Comparison of ENCODE assay signal across 30 cellular contexts in the genomic region with DNA sequence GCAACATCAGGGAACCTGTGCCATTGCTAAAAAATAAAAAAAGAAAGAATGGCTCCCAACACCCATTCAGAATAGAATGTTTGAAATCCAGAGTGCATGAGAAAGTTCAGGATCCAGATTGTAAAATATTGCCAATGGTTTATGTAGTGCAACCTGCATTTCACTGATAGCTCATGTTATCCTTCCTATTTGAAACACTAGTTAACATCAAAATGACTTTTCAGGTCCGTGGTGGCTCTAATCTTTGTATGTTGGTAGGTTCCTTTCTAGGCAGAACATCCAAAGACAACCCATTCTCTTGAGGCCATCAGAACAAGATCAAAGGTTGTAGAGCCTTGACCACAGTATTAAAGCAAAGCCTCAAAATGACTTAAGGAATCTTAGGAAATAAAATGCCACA. TPM values are rescaled to one million over a fixed set of nuclear protein-coding genes. Genes with fewer than 3 reads are reported as not detected.
DNase-seq lines count a peak whose midpoint lies in the region; ATAC-seq and TF ChIP-seq lines count a peak whose summit lies in the region.
"Had no signal": no experiment of that assay in that cellular context is flagged by ENCODE, and none has a peak within 500 bp of the region (broad histone marks: within the 10 kb centered on the region; RNA-seq: fewer than 3 reads in every experiment).

No MANE protein-coding gene starts in this region.

- H3K27ac ChIP-seq in CD4-positive, alpha-beta memory T cell (ENCODE audit: low read depth, low read length), result no peak overlapping the region
- H3K27ac ChIP-seq in smooth muscle cell (ENCODE audit: low read depth), result no peak overlapping the region
- H3K27ac ChIP-seq: adrenal gland, C4-2B, gastroesophageal sphincter, ovary, PC-9, uterus had no signal

- CTCF ChIA-PET in CD4-positive, alpha-beta memory T cell (lab: Charles Lee; ENCODE audit: partially characterized antibody), result no interaction called here
- CTCF ChIA-PET in activated CD8-positive, alpha-beta memory T cell treated with anti-CD3 and anti-CD28 coated beads, Interleukin-2, amount 10 ng/mL, durations not matched to agents 7 days and 5 days (lab: Charles Lee), result no interaction called here

- H3K4me2 ChIP-seq in Loucy (ENCODE audit: low read depth, low read length, poor library complexity, severe bottlenecking), result peak overlapping the region; percentile 87
- peak overlapping the region; percentile 17 for H3K4me2 ChIP-seq in smooth muscle cell
- H3K4me2 ChIP-seq: PC-9, SK-N-SH had no signal

- DNase-seq in CD4-positive, alpha-beta memory T cell, result no peak
- DNase-seq in central memory CD8-positive, alpha-beta T cell (ENCODE audit: low spot score in 2 of 2), result no peak
- DNase-seq in smooth muscle cell (lab: John Stamatoyannopoulos, UW; ENCODE audit: unreplicated experiment) (no peak), posterior vena cava (ENCODE audit: low spot score) (no peak), amygdala (lab: John Stamatoyannopoulos, UW) (no peak)
- DNase-seq in activated CD8-positive, alpha-beta memory T cell treated with anti-CD3 and anti-CD28 coated beads, Interleukin-2, amount 10 ng/mL, durations not matched to agents 7 days and 5 days, result no peak
- DNase-seq: activated CD4-positive, alpha-beta memory T cell treated with anti-CD3 and anti-CD28 coated beads for 36 hours; activated CD4-positive, alpha-beta T cell treated with anti-CD3 and anti-CD28 coated beads for 1 hour; activated CD8-positive, alpha-beta memory T cell treated with anti-CD3 and anti-CD28 coated beads, Interleukin-2, amount 50 U/mL, for 4 hours; adrenal gland; hippocampal formation; left colon; mammary epithelial cell; MG63; NCI-H1417; NCI-H2029; NCI-H510A treated with DMSO at 0.1 percent for 48 hours; ovary; PC-9; SK-N-SH; stimulated activated CD4-positive, alpha-beta T cell treated with anti-CD3 and anti-CD28 coated beads, Interleukin-2, amount 100 ng/mL, for 24 hours; uterus had no signal

- peaks cover 87% of the 10 kb centered on the region for H3K4me1 ChIP-seq in CD4-positive, alpha-beta memory T cell (ENCODE audit: insufficient read depth, low read length)
- peaks cover 72% of the 10 kb centered on the region for H3K4me1 ChIP-seq in Loucy (ENCODE audit: insufficient read depth, low read length, poor library complexity, severe bottlenecking)
- peaks cover 5% of the 10 kb centered on the region for H3K4me1 ChIP-seq in smooth muscle cell (ENCODE audit: low read depth)
- H3K4me1 ChIP-seq: gastroesophageal sphincter, uterus had no signal

- H2AFZ ChIP-seq in Loucy (ENCODE audit: low read length) (no peak overlapping the region), smooth muscle cell (ENCODE audit: low read depth) (no peak overlapping the region)
- H2AFZ ChIP-seq: PC-9 had no signal

- H3K27ac Mint-ChIP-seq in CD4-positive, alpha-beta memory T cell, result peak overlapping the region in 1 of 7 donors; percentile 24
- peak overlapping the region; percentile 30 for H3K27ac Mint-ChIP-seq in central memory CD8-positive, alpha-beta T cell (ENCODE audit: low read depth)
- H3K27ac Mint-ChIP-seq in activated CD8-positive, alpha-beta memory T cell treated with anti-CD3 and anti-CD28 coated beads, Interleukin-2, amount 10 ng/mL, durations not matched to agents 7 days and 5 days, result no peak overlapping the region
- H3K27ac Mint-ChIP-seq: activated CD4-positive, alpha-beta memory T cell treated with anti-CD3 and anti-CD28 coated beads for 36 hours; brain; T-helper 1 cell treated with Interleukin-12 subunit alpha and Interleukin-12 subunit beta and Interleukin-4 antibody, amounts not matched to agents 30 μg/mL and 1 μg/mL, for 36 hours had no signal

- H3K27me3 ChIP-seq in CD4-positive, alpha-beta memory T cell (ENCODE audit: insufficient read depth, low read length), result no peaks in the 10 kb centered on the region
- H3K27me3 ChIP-seq in Loucy (ENCODE audit: insufficient read depth, low read length, poor library complexity, severe bottlenecking), result no peaks in the 10 kb centered on the region
- no peaks in the 10 kb centered on the region for H3K27me3 ChIP-seq in smooth muscle cell (ENCODE audit: low read depth)
- H3K27me3 ChIP-seq: adrenal gland, gastroesophageal sphincter, MG63, ovary, uterus had no signal

- H3K36me3 ChIP-seq in CD4-positive, alpha-beta memory T cell (ENCODE audit: insufficient read depth, low read length), result no peaks in the 10 kb centered on the region
- H3K36me3 ChIP-seq in Loucy (ENCODE audit: insufficient read depth, low read length), result no peaks in the 10 kb centered on the region
- no peaks in the 10 kb centered on the region for H3K36me3 ChIP-seq in smooth muscle cell (ENCODE audit: low read depth)
- H3K36me3 ChIP-seq: adrenal gland, gastroesophageal sphincter, MG63, ovary, uterus had no signal

- H3K36me3 Mint-ChIP-seq in CD4-positive, alpha-beta memory T cell, result peaks cover 16 to 24% of the 10 kb centered on the region in 2 donors
- H3K36me3 Mint-ChIP-seq in central memory CD8-positive, alpha-beta T cell (ENCODE audit: insufficient read depth), result peaks cover 7% of the 10 kb centered on the region
- H3K36me3 Mint-ChIP-seq in activated CD8-positive, alpha-beta memory T cell treated with anti-CD3 and anti-CD28 coated beads, Interleukin-2, amount 10 ng/mL, durations not matched to agents 7 days and 5 days, result peaks cover 15% of the 10 kb centered on the region
- H3K36me3 Mint-ChIP-seq: activated CD4-positive, alpha-beta memory T cell treated with anti-CD3 and anti-CD28 coated beads for 36 hours had no signal

- H3K4me3 ChIP-seq in CD4-positive, alpha-beta memory T cell (ENCODE audit: low read length in 2 of 2), result no peak overlapping the region
- peak overlapping the region; percentile 68 for H3K4me3 ChIP-seq in Loucy (ENCODE audit: low read length, poor library complexity, severe bottlenecking)
- H3K4me3 ChIP-seq in smooth muscle cell, result no peak overlapping the region
- H3K4me3 ChIP-seq: adrenal gland, gastroesophageal sphincter, MG63, ovary, PC-9, uterus had no signal

- intact Hi-C loops in CD4-positive, alpha-beta memory T cell (cut with micrococcal nuclease), result loop anchor here (5.0 kb wide), 2 partner anchors 33 to 48 kb away; no protein-coding TSS in a partner anchor
- intact Hi-C loops in posterior vena cava (cut with DNase I), result no loop called here

- peaks cover 0 to 3% (median 0%) of the 10 kb centered on the region in 8 donors for H3K9me3 Mint-ChIP-seq in CD4-positive, alpha-beta memory T cell
- H3K9me3 Mint-ChIP-seq in central memory CD8-positive, alpha-beta T cell, result no peaks in the 10 kb centered on the region
- H3K9me3 Mint-ChIP-seq in activated CD8-positive, alpha-beta memory T cell treated with anti-CD3 and anti-CD28 coated beads, Interleukin-2, amount 10 ng/mL, durations not matched to agents 7 days and 5 days (ENCODE audit: low read depth), result no peaks in the 10 kb centered on the region
- H3K9me3 Mint-ChIP-seq: activated CD4-positive, alpha-beta memory T cell treated with anti-CD3 and anti-CD28 coated beads for 36 hours; activated naive CD4-positive, alpha-beta T cell treated with anti-CD3 and anti-CD28 coated beads, Interleukin-2, amount 10 ng/mL, durations not matched to agents 7 days and 5 days; brain; T-helper 1 cell treated with Interleukin-12 subunit alpha and Interleukin-12 subunit beta and Interleukin-4 antibody, amounts not matched to agents 30 μg/mL and 1 μg/mL, for 36 hours had no signal

- 59% methylated on average over 1 of the region's 1 CpG for WGBS in smooth muscle cell (ENCODE audit: low lambda C conversion rate)

- H3F3A ChIP-seq in Loucy (ENCODE audit: low read depth) (peaks cover 14% of the 10 kb centered on the region; the same call in 1 of the 2 replicates), smooth muscle cell (ENCODE audit: low read depth) (no peaks in the 10 kb centered on the region)

- ATAC-seq in central memory CD8-positive, alpha-beta T cell (replicated peaks; ENCODE audit: extremely low read depth, poor library complexity, severe bottlenecking), result no peak
- ATAC-seq in activated CD8-positive, alpha-beta memory T cell treated with anti-CD3 and anti-CD28 coated beads, Interleukin-2, amount 10 ng/mL, durations not matched to agents 7 days and 5 days, result no peak
- ATAC-seq: gastroesophageal sphincter, left colon had no signal

- H3K9me3 ChIP-seq in CD4-positive, alpha-beta memory T cell (ENCODE audit: control insufficient read depth in 1 of 2, low read length in 2 of 2), result no peaks in the 10 kb centered on the region
- H3K9me3 ChIP-seq in Loucy (ENCODE audit: insufficient read depth, low read depth, low read length) (no peaks in the 10 kb centered on the region), smooth muscle cell (replicated peaks; ENCODE audit: low read depth) (no peaks in the 10 kb centered on the region)
- H3K9me3 ChIP-seq: gastroesophageal sphincter, MG63, ovary, SK-N-SH, uterus had no signal

- no peaks in the 10 kb centered on the region for H3K27me3 Mint-ChIP-seq in CD4-positive, alpha-beta memory T cell
- no peaks in the 10 kb centered on the region for H3K27me3 Mint-ChIP-seq in central memory CD8-positive, alpha-beta T cell
- no peaks in the 10 kb centered on the region for H3K27me3 Mint-ChIP-seq in activated CD8-positive, alpha-beta memory T cell treated with anti-CD3 and anti-CD28 coated beads, Interleukin-2, amount 10 ng/mL, durations not matched to agents 7 days and 5 days
- H3K27me3 Mint-ChIP-seq: activated CD4-positive, alpha-beta memory T cell treated with anti-CD3 and anti-CD28 coated beads for 36 hours; activated naive CD4-positive, alpha-beta T cell treated with anti-CD3 and anti-CD28 coated beads, Interleukin-2, amount 10 ng/mL, durations not matched to agents 7 days and 5 days; brain; stimulated activated naive CD8-positive, alpha-beta T cell treated with anti-CD3 and anti-CD28 coated beads, Interleukin-15, Interleukin-2, amounts not matched to agents 100 ng/mL and 50 ng/mL, for 24 hours had no signal

- TF ChIP-seq CTCF in Loucy (conservative IDR thresholded peaks at IDR 0.05; ENCODE audit: low read length) (no peak), smooth muscle cell (IDR thresholded peaks at IDR 0.05; ENCODE audit: borderline replicate concordance, insufficient read depth, poor library complexity, severe bottlenecking) (no peak)

- H4K20me1 ChIP-seq in Loucy (ENCODE audit: insufficient read depth, low read length, poor library complexity, severe bottlenecking) (no peaks in the 10 kb centered on the region), smooth muscle cell (ENCODE audit: low read depth) (peaks cover 8% of the 10 kb centered on the region)

- H3K4me1 Mint-ChIP-seq in CD4-positive, alpha-beta memory T cell, result peaks cover 71 to 98% (median 83%) of the 10 kb centered on the region in 4 donors
- H3K4me1 Mint-ChIP-seq in central memory CD8-positive, alpha-beta T cell, result peaks cover 87% of the 10 kb centered on the region
- peaks cover 46% of the 10 kb centered on the region for H3K4me1 Mint-ChIP-seq in activated CD8-positive, alpha-beta memory T cell treated with anti-CD3 and anti-CD28 coated beads, Interleukin-2, amount 10 ng/mL, durations not matched to agents 7 days and 5 days

- POLR2A ChIA-PET in CD4-positive, alpha-beta memory T cell (lab: Charles Lee; ENCODE audit: partially characterized antibody), result interaction anchor here (1.3 to 1.7 kb wide), 2 partner anchors 10 to 35 kb away, joined by 3 to 4 read pairs; no protein-coding TSS in a partner anchor

- H3K9me2 ChIP-seq in Loucy (replicated peaks; ENCODE audit: low read depth, low read length), result no peaks in the 10 kb centered on the region
- H3K9me2 ChIP-seq: SK-N-SH had no signal

- H3K9ac ChIP-seq in Loucy (ENCODE audit: low read depth, low read length, poor library complexity, severe bottlenecking) (no peak overlapping the region), smooth muscle cell (ENCODE audit: low read depth) (no peak overlapping the region)
- H3K9ac ChIP-seq: SK-N-SH had no signal

- H3K4me3 Mint-ChIP-seq in CD4-positive, alpha-beta memory T cell, result peak overlapping the region in 5 of 8 donors; percentile 21 to 80 (median 79)
- peak overlapping the region; percentile 62 for H3K4me3 Mint-ChIP-seq in central memory CD8-positive, alpha-beta T cell
- no peak overlapping the region for H3K4me3 Mint-ChIP-seq in activated CD8-positive, alpha-beta memory T cell treated with anti-CD3 and anti-CD28 coated beads, Interleukin-2, amount 10 ng/mL, durations not matched to agents 7 days and 5 days
- H3K4me3 Mint-ChIP-seq: activated CD4-positive, alpha-beta memory T cell treated with anti-CD3 and anti-CD28 coated beads for 36 hours; activated naive CD4-positive, alpha-beta T cell treated with anti-CD3 and anti-CD28 coated beads, Interleukin-2, amount 10 ng/mL, durations not matched to agents 7 days and 5 days; brain; neural crest cell; T-helper 1 cell treated with Interleukin-12 subunit alpha and Interleukin-12 subunit beta and Interleukin-4 antibody, amounts not matched to agents 30 μg/mL and 1 μg/mL, for 36 hours had no signal

- H3K79me2 ChIP-seq in Loucy (ENCODE audit: insufficient read depth, low read length), result peaks cover 10% of the 10 kb centered on the region; the same call in 1 of the 2 replicates
- no peaks in the 10 kb centered on the region for H3K79me2 ChIP-seq in smooth muscle cell (ENCODE audit: low read depth)

RNA-seq across cellular contexts. Expression of a gene that starts 51.0 kb away (rescaled TPM):
- 10 to 100 TPM; 67.1 to 69.1 TPM for total RNA-seq in CD4-positive, alpha-beta memory T cell
- 10 to 100 TPM; 64.5 to 89.4 TPM for polyA plus RNA-seq in CD4-positive, alpha-beta memory T cell
- total RNA-seq in smooth muscle cell (5.0 and 8.7 TPM in 2 replicates), posterior vena cava (10 to 100 TPM; 11.9 TPM)
- polyA plus RNA-seq in smooth muscle cell, result 2.1 and 3.2 TPM in 2 replicates
- total RNA-seq in activated CD8-positive, alpha-beta memory T cell treated with anti-CD3 and anti-CD28 coated beads, Interleukin-2, amount 10 ng/mL, durations not matched to agents 7 days and 5 days, result 10 to 100 TPM; 24.4 to 36.8 TPM
